6 cellular contexts compared by ENCODE assay signal in genomic region chr19:10289167-10289835, GRCh38. TPM values are rescaled to one million over a fixed set of nuclear protein-coding genes. Genes with fewer than 3 reads are reported as not detected.
A peak's percentile ranks its signal among the peaks of the same experiment; 100 is the strongest.
DNase-seq lines count a peak whose midpoint lies in the region; ATAC-seq, FAIRE-seq and TF ChIP-seq lines count a peak whose summit lies in the region.

No MANE protein-coding gene starts in this region.

- peak overlapping the region; percentile 86 for H3K4me3 Mint-ChIP-seq in natural killer cell
- H3K4me3 Mint-ChIP-seq in progenitor cell of endocrine pancreas (ENCODE audit: low read depth), result no peak overlapping the region

- TF ChIP-seq CTCF in astrocyte of the spinal cord (IDR thresholded peaks at IDR 0.05; ENCODE audit: low read depth, low read length) (no peak), natural killer cell (IDR thresholded peaks at IDR 0.05) (no peak), progenitor cell of endocrine pancreas (IDR thresholded peaks at IDR 0.05; ENCODE audit: unreplicated experiment) (no peak)

- in situ Hi-C loops in astrocyte of the spinal cord (cut with HindIII; ENCODE audit: low sequenced_read_pairs), result no loop called here

- H3K4me1 Mint-ChIP-seq in natural killer cell, result peaks cover 50 to 69% of the 10 kb centered on the region in 2 donors
- H3K4me1 Mint-ChIP-seq in progenitor cell of endocrine pancreas (ENCODE audit: low read depth), result peaks cover 7% of the 10 kb centered on the region

- TF ChIP-seq POLR2A in H54 (IDR thresholded peaks at IDR 0.05; ENCODE audit: low read depth, low read length), result no peak

- H3K27me3 Mint-ChIP-seq in natural killer cell (ENCODE audit: low read depth in 2 of 2) (peaks cover 7 to 40% of the 10 kb centered on the region in 2 donors), progenitor cell of endocrine pancreas (peaks cover 91% of the 10 kb centered on the region)

- H3K4me3 ChIP-seq in astrocyte of the spinal cord (ENCODE audit: low read depth, low read length), result peak overlapping the region; percentile 13

- DNase-seq in H54 (ENCODE audit: insufficient read length, low spot score) (peak; percentile 61), RPMI7951 (ENCODE audit: low read depth) (peak; percentile 80), astrocyte of the spinal cord (ENCODE audit: low read depth, low spot score) (no peak), natural killer cell (peak; percentile 63), progenitor cell of endocrine pancreas (ENCODE audit: low spot score, unreplicated experiment) (no peak)

- H3K27ac Mint-ChIP-seq in natural killer cell (peak overlapping the region; percentile 23 to 63), progenitor cell of endocrine pancreas (no peak overlapping the region)

- ATAC-seq in natural killer cell (peak; percentile 55 to 78 (median 69)), HG02884 (IDR thresholded peaks at IDR 0.05; ENCODE audit: unreplicated experiment) (no peak)

- intact Hi-C loops in natural killer cell (cut with micrococcal nuclease), result no loop called here

- no peak for FAIRE-seq in H54 (lab: Jason Lieb, UNC)

- peaks cover 10% of the 10 kb centered on the region for H3K36me3 Mint-ChIP-seq in natural killer cell
- no peaks in the 10 kb centered on the region for H3K36me3 Mint-ChIP-seq in progenitor cell of endocrine pancreas (ENCODE audit: insufficient read depth)

- H3K9me3 Mint-ChIP-seq in natural killer cell (no peaks in the 10 kb centered on the region), progenitor cell of endocrine pancreas (ENCODE audit: low read depth) (no peaks in the 10 kb centered on the region)

RNA-seq across cellular contexts. Expression of gene ICAM5, which starts 0.5 kb away (rescaled TPM):
- total RNA-seq in RPMI7951 (2014; rRNA removed; shearing (Covaris generic)), result 12.0 and 15.8 TPM in 2 replicates
- total RNA-seq in natural killer cell (1 to 10 TPM; 1.1 to 1.6 (median 1.5) TPM), progenitor cell of endocrine pancreas (not detected in 2 replicates)

RNA-seq across cellular contexts. Expression of gene ICAM4, which starts 2.5 kb away (rescaled TPM):
- total RNA-seq in RPMI7951 (2014; rRNA removed; shearing (Covaris generic)), result 0.24 and 0.39 TPM in 2 replicates
- total RNA-seq in natural killer cell, result 1 to 10 TPM; 1.3 to 3.6 (median 3.0) TPM
- total RNA-seq in progenitor cell of endocrine pancreas, result not detected in 2 replicates

RNA-seq across cellular contexts. Expression of gene ICAM1, which starts 18.4 kb away (rescaled TPM):
- 75.1 and 81.1 TPM in 2 replicates for total RNA-seq in RPMI7951 (2014; rRNA removed; shearing (Covaris generic))
- total RNA-seq in natural killer cell, result 10 to 100 TPM; 33.1 to 73.7 (median 56.5) TPM
- total RNA-seq in progenitor cell of endocrine pancreas, result 0.17 and 0.20 TPM in 2 replicates

RNA-seq across cellular contexts. Expression of gene ZGLP1, which starts 20.3 kb away (rescaled TPM):
- 0.88 and 1.2 TPM in 2 replicates for total RNA-seq in RPMI7951 (2014; rRNA removed; shearing (Covaris generic))
- total RNA-seq in natural killer cell (1 to 10 TPM; 1.4 to 2.2 (median 1.9) TPM), progenitor cell of endocrine pancreas (20.0 and 26.8 TPM in 2 replicates)

RNA-seq across cellular contexts. Expression of gene FDX2, which starts 26.5 kb away (rescaled TPM):
- 33.0 and 50.1 TPM in 2 replicates for total RNA-seq in RPMI7951 (2014; rRNA removed; shearing (Covaris generic))
- total RNA-seq in natural killer cell (1 to 10 TPM; 1.7 to 4.1 (median 4.0) TPM), progenitor cell of endocrine pancreas (23.2 and 24.7 TPM in 2 replicates)

Comparison
In these comparisons a context has a peak if more than half of its experiments do, and no peak if none do; other contexts are left out.
1. DNase-seq: peak in H54 (single experiment), RPMI7951 (single experiment) and natural killer cell (single experiment); none in astrocyte of the spinal cord (single experiment) and progenitor cell of endocrine pancreas (single experiment).
2. RNA of gene ICAM1, which starts 18.4 kb away (total RNA-seq): 75.1 to 81.1 TPM in RPMI7951 and 33.1 to 73.7 TPM in natural killer cell; 0.17 to 0.20 TPM in progenitor cell of endocrine pancreas; every median in the first group is over 10 times any median in the second.